Comparison of ENCODE assay signal across 8 cellular contexts in the genomic region with DNA sequence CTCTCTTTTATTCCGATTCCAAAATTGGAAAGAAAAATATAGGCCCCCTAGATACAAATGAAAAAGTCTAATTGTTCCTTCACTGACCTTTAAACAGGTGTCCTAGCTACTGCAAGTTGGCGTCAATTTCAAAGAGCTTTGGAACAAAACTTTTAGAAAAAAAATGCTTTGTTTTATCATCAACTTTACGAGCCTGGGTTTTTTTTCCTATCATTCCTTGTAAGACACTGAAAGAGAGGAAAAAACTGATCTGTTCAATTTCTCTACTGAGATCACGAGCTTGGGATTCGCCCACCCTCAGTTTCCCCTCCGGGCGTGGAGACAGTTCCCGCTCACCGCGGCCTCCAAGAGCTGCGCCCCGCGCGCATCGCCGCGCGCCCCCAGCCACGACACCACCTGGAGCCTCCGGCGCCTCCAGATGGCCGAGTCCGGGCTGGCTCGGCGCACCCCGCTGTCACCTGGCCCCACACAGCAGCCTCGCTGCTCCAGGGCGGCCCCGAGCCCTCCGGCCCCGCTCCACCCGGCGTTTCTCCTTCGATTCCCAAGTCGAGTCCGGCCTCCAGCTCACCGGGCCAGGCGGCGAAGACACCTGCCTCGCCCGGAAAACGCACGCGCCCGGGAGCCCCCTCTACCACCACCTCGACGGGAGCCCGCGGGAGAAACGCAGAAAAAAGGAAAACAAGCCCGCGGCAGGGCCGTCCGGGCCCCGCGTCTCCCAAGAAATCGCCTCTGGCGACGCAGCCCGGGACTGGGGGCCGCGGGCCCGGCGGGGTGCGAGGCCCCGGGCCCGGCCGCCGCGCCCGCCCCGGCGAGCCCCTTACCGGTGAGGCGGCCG. TPM values are rescaled to one million over a fixed set of nuclear protein-coding genes. Genes with fewer than 3 reads are reported as not detected.
DNase-seq lines count a peak whose midpoint lies in the region; ATAC-seq lines count a peak whose summit lies in the region.

No MANE protein-coding gene starts in this region.

- peak; percentile 19 for ATAC-seq in GM21619 (IDR thresholded peaks at IDR 0.05; ENCODE audit: unreplicated experiment)
- ATAC-seq in HG03460 (IDR thresholded peaks at IDR 0.05; ENCODE audit: unreplicated experiment), result no peak

- H3K4me1 ChIP-seq in CD8-positive, alpha-beta memory T cell (ENCODE audit: insufficient read depth, low read length), result peaks cover 26% of the 10 kb centered on the region
- H3K4me1 ChIP-seq in skeletal muscle tissue (ENCODE audit: control insufficient read depth in 3 of 3, insufficient read depth in 3 of 3, low read length in 3 of 3), result peaks cover 23 to 54% (median 44%) of the 10 kb centered on the region in 3 donors

- H3K36me3 Mint-ChIP-seq in CD8-positive, alpha-beta memory T cell, result peaks cover 0 to 1% (median 0%) of the 10 kb centered on the region in 3 donors

- H3K27ac Mint-ChIP-seq in CD8-positive, alpha-beta memory T cell, result peak overlapping the region in 1 of 8 donors; percentile 56

- H3K9me3 ChIP-seq in CD8-positive, alpha-beta memory T cell (ENCODE audit: low read length), result no peaks in the 10 kb centered on the region
- H3K9me3 ChIP-seq in iPS-18c (ENCODE audit: control insufficient read depth, insufficient read depth, low read length) (no peaks in the 10 kb centered on the region), skeletal muscle tissue (ENCODE audit: control insufficient read depth in 3 of 3, low read length in 3 of 3) (no peaks in the 10 kb centered on the region)

- peak in 1 of 5 donors; percentile 15 for DNase-seq in CD8-positive, alpha-beta memory T cell
- DNase-seq in NCI-H2227 treated with DMSO at 0.1 percent for 48 hours (lab: John Stamatoyannopoulos, UW) (peak; percentile 3), astrocyte of the hippocampus (ENCODE audit: low read depth, low spot score) (peak; percentile 53), OCI-M2 (lab: John Stamatoyannopoulos, UW; ENCODE audit: unreplicated experiment) (no peak)

- peak overlapping the region; percentile 75 to 84 (median 81) for H3K9ac ChIP-seq in skeletal muscle tissue (ENCODE audit: low read depth in 1 of 3, low read length in 3 of 3)

- H3K9me3 Mint-ChIP-seq in CD8-positive, alpha-beta memory T cell, result no peaks in the 10 kb centered on the region

- no peaks in the 10 kb centered on the region for H3K36me3 ChIP-seq in CD8-positive, alpha-beta memory T cell (ENCODE audit: insufficient read depth, low read length)
- H3K36me3 ChIP-seq in skeletal muscle tissue (ENCODE audit: control insufficient read depth in 3 of 3, insufficient read depth in 3 of 3, low read length in 3 of 3), result no peaks in the 10 kb centered on the region

- H3K4me3 ChIP-seq in CD8-positive, alpha-beta memory T cell (ENCODE audit: low read length), result peak overlapping the region; percentile 30
- peak overlapping the region; percentile 66 for H3K4me3 ChIP-seq in iPS-18c (ENCODE audit: insufficient read depth, low read depth, low read length)
- peak overlapping the region; percentile 70 to 78 (median 77) for H3K4me3 ChIP-seq in skeletal muscle tissue (ENCODE audit: low read length in 3 of 3)

- H3K4me1 Mint-ChIP-seq in CD8-positive, alpha-beta memory T cell, result peaks cover 22 to 31% (median 23%) of the 10 kb centered on the region in 3 donors

- POLR2A ChIA-PET in CD8-positive, alpha-beta memory T cell (lab: Charles Lee), result interaction anchor here (0.6 to 1.1 kb wide), 3 partner anchors 80 to 678 kb away, joined by 3 to 4 read pairs (median 3); partner anchors contain the start of gene RPL31

- peaks cover 7% of the 10 kb centered on the region for H3K27me3 ChIP-seq in CD8-positive, alpha-beta memory T cell (ENCODE audit: insufficient read depth, low read length, poor library complexity, severe bottlenecking)
- no peaks in the 10 kb centered on the region for H3K27me3 ChIP-seq in skeletal muscle tissue (ENCODE audit: control insufficient read depth in 3 of 3, insufficient read depth in 3 of 3, low read length in 3 of 3)

- peak overlapping the region; percentile 63 to 85 (median 71) for H3K4me3 Mint-ChIP-seq in CD8-positive, alpha-beta memory T cell

- H3K27ac ChIP-seq in CD8-positive, alpha-beta memory T cell (ENCODE audit: low read depth, low read length), result no peak overlapping the region
- peak overlapping the region; percentile 63 for H3K27ac ChIP-seq in skeletal muscle tissue (ENCODE audit: low read depth, low read length)

- H3K27me3 Mint-ChIP-seq in CD8-positive, alpha-beta memory T cell, result peaks cover 4 to 33% of the 10 kb centered on the region in 2 donors

- CTCF ChIA-PET in CD8-positive, alpha-beta memory T cell (lab: Charles Lee), result interaction anchor here (1.0 to 1.4 kb wide), 3 partner anchors 38 to 149 kb away, joined by 3 read pairs; no protein-coding TSS in a partner anchor

RNA-seq across cellular contexts. Expression of gene TBC1D8, which starts 0.7 kb away (rescaled TPM):
- under 1 TPM; 0.55 to 0.89 TPM for total RNA-seq in CD8-positive, alpha-beta memory T cell
- 0.69 TPM for polyA plus RNA-seq in CD8-positive, alpha-beta memory T cell
- 16.2 TPM for total RNA-seq in skeletal muscle tissue
